10 cellular contexts compared by ENCODE assay signal in the genomic region with DNA sequence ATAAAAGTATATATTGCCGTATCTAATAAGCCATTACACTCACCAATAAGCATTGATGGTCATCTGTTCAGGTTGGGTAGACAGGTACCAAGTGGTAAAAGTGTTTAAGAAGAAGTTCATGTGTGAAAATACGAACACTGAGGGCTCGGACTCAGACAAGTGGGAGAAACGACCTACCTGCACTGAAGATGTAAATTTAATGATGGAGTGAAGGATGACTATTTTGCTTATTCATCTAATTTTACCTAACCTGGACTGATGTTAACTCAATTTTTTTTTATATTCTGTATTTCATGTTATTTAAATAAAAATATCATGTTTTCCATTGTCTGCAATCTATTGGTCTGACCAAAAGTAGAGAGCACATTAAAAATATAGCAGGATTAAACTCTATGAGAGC.
"Had no signal": no experiment of that assay in that cellular context is flagged by ENCODE, and none has a peak within 500 bp of the region (broad histone marks: within the 10 kb centered on the region; RNA-seq: fewer than 3 reads in every experiment).

No MANE protein-coding gene starts in this region.

- H3K27ac Mint-ChIP-seq: HFFc6 had no signal

- H3K9me3 Mint-ChIP-seq: HFFc6 had no signal

- H3K4me3 Mint-ChIP-seq: H9, HFFc6 had no signal

- H3K36me3 ChIP-seq: HAP-1 had no signal

- DNase-seq: GM23248, GOT3, H7, H9, HCEC 1CT, HFFc6 had no signal

- FAIRE-seq: H1, H54 had no signal

- H3K27ac ChIP-seq: GM23248 had no signal

- H2AFZ ChIP-seq: GM23248 had no signal

- H3K9ac ChIP-seq: GM23248 had no signal

- H3K4me3 ChIP-seq: GM23248, HAP-1 had no signal

- ATAC-seq: HCT116 had no signal

- H3K9me3 ChIP-seq: HAP-1 had no signal
